Comparison of ENCODE assay signal across 8 cellular contexts in the genomic region with DNA sequence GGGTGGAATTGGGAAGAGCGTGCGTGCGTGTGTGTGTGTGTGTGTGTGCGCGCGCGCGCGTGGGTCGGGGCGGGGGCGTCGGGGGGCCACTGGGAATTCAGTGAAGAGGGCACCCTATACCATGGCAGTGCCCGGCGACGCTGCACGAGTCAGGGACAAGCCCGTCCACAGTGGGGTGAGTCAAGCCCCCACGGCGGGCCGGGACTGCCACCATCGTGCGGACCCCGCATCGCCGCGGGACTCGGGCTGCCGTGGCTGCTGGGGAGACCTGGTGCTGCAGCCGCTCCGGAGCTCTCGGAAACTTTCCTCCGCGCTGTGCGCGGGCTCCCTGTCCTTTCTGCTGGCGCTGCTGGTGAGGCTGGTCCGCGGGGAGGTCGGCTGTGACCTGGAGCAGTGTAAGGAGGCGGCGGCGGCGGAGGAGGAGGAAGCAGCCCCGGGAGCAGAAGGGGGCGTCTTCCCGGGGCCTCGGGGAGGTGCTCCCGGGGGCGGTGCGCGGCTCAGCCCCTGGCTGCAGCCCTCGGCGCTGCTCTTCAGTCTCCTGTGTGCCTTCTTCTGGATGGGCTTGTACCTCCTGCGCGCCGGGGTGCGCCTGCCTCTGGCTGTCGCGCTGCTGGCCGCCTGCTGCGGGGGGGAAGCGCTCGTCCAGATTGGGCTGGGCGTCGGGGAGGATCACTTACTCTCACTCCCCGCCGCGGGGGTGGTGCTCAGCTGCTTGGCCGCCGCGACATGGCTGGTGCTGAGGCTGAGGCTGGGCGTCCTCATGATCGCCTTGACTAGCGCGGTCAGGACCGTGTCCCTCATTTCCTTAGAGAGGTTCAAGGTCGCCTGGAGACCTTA. TPM values are rescaled to one million over a fixed set of nuclear protein-coding genes. Genes with fewer than 3 reads are reported as not detected.
DNase-seq lines count a peak whose midpoint lies in the region; ATAC-seq and TF ChIP-seq lines count a peak whose summit lies in the region.

No MANE protein-coding gene starts in this region.

- DNase-seq in BE2C: peak; percentile 63
- DNase-seq in activated T-cell treated with anti-CD3 and anti-CD28 coated beads, Interleukin-2, amount 50 U/mL, for 72 hours: no peak
- DNase-seq in globus pallidus (ENCODE audit: low spot score): peak; percentile 10
- DNase-seq in KG1 (lab: John Stamatoyannopoulos, UW): no peak
- DNase-seq in NCI-H1694 (lab: John Stamatoyannopoulos, UW): no peak

- H3K4me1 ChIP-seq in BE2C: peaks cover 9% of the 10 kb centered on the region
- peaks cover 19% of the 10 kb centered on the region for H3K4me1 ChIP-seq in HUES64 (ENCODE audit: insufficient read depth, low read length)

- H3K9me3 ChIP-seq in BE2C (no peaks in the 10 kb centered on the region), HUES64 (ENCODE audit: insufficient read depth, low read depth, low read length) (no peaks in the 10 kb centered on the region), neural cell (ENCODE audit: low read length) (no peaks in the 10 kb centered on the region)

- ATAC-seq in activated T-cell treated with anti-CD3 and anti-CD28 coated beads, Interleukin-2, amount 50 U/mL, for 72 hours (replicated peaks in 1 of 2): peak; percentile 54 to 63
- no peak for ATAC-seq in HG02571 (IDR thresholded peaks at IDR 0.05; ENCODE audit: unreplicated experiment)

- TF ChIP-seq RAD21 in neural cell (conservative IDR thresholded peaks at IDR 0.05): peak; percentile 37

- no peak for TF ChIP-seq EP300 in neural cell (conservative IDR thresholded peaks at IDR 0.05; ENCODE audit: poor library complexity, severe bottlenecking)

- no peaks in the 10 kb centered on the region for H3K9me3 Mint-ChIP-seq in activated T-cell treated with anti-CD3 and anti-CD28 coated beads, Interleukin-2, amount 50 U/mL, for 72 hours

- peaks cover 12% of the 10 kb centered on the region for H3K27me3 ChIP-seq in BE2C
- peaks cover 41% of the 10 kb centered on the region for H3K27me3 ChIP-seq in HUES64 (ENCODE audit: insufficient read depth, low read length)
- H3K27me3 ChIP-seq in neural cell (ENCODE audit: insufficient read depth, low read depth, low read length): peaks cover 22% of the 10 kb centered on the region

- H3K4me1 Mint-ChIP-seq in activated T-cell treated with anti-CD3 and anti-CD28 coated beads, Interleukin-2, amount 50 U/mL, for 72 hours (ENCODE audit: low read depth): peaks cover 5% of the 10 kb centered on the region

- TF ChIP-seq CTCF in BE2C (IDR thresholded peaks at IDR 0.05; ENCODE audit: low read depth, low read length) (no peak), neural cell (IDR thresholded peaks at IDR 0.05; ENCODE audit: poor library complexity, severe bottlenecking) (peak; percentile 48)

- under 1% methylated on average over 78 of the region's 78 CpGs for WGBS in HUES64

- peak overlapping the region; percentile 77 to 82 for H3K4me3 Mint-ChIP-seq in activated T-cell treated with anti-CD3 and anti-CD28 coated beads, Interleukin-2, amount 50 U/mL, for 72 hours

- H2AFZ ChIP-seq in neural cell (ENCODE audit: low read depth, low read length): no peak overlapping the region

- peaks cover 0 to 2% of the 10 kb centered on the region in 2 donors for H3K36me3 Mint-ChIP-seq in activated T-cell treated with anti-CD3 and anti-CD28 coated beads, Interleukin-2, amount 50 U/mL, for 72 hours (ENCODE audit: insufficient read depth in 2 of 2)

- peak overlapping the region; percentile 76 for H3K4me3 ChIP-seq in BE2C (ENCODE audit: low read depth, low read length)
- H3K4me3 ChIP-seq in HUES64 (ENCODE audit: low read length): peak overlapping the region; percentile 80
- H3K4me3 ChIP-seq in neural cell (ENCODE audit: low read length): peak overlapping the region; percentile 82

- no peaks in the 10 kb centered on the region for H3K79me2 ChIP-seq in neural cell (replicated peaks; ENCODE audit: insufficient read depth, low read length)

- H3F3A ChIP-seq in neural cell (ENCODE audit: insufficient read depth, low read length, poor library complexity, severe bottlenecking): no peaks in the 10 kb centered on the region

- H3K9ac ChIP-seq in HUES64 (ENCODE audit: low read depth, low read length) (peak overlapping the region; percentile 63), neural cell (ENCODE audit: low read length) (peak overlapping the region; percentile 46)

- H3K4me2 ChIP-seq in neural cell (ENCODE audit: low read length): peak overlapping the region; percentile 87

- no peak overlapping the region for H3K27ac Mint-ChIP-seq in activated T-cell treated with anti-CD3 and anti-CD28 coated beads, Interleukin-2, amount 50 U/mL, for 72 hours

- H3K36me3 ChIP-seq in BE2C: no peaks in the 10 kb centered on the region
- no peaks in the 10 kb centered on the region for H3K36me3 ChIP-seq in HUES64 (ENCODE audit: insufficient read depth, low read length)
- no peaks in the 10 kb centered on the region for H3K36me3 ChIP-seq in neural cell (ENCODE audit: insufficient read depth, low read length)

- no peaks in the 10 kb centered on the region for H4K20me1 ChIP-seq in neural cell (ENCODE audit: insufficient read depth)

- no peak overlapping the region for H3K27ac ChIP-seq in HUES64 (ENCODE audit: low read depth, low read length)
- no peak overlapping the region for H3K27ac ChIP-seq in neural cell (ENCODE audit: low read length)

- H3K27me3 Mint-ChIP-seq in activated T-cell treated with anti-CD3 and anti-CD28 coated beads, Interleukin-2, amount 50 U/mL, for 72 hours (ENCODE audit: low read depth): peaks cover 56% of the 10 kb centered on the region

- H3K9me2 ChIP-seq in neural cell (ENCODE audit: insufficient read depth, low read length): no peaks in the 10 kb centered on the region

TF ChIP-seq in neural cell, 6 proteins besides CTCF, POLR2A, EP300 and RAD21:
- peak; percentile 43 for TF ChIP-seq MXI1 (conservative IDR thresholded peaks at IDR 0.05; ENCODE audit: poor library complexity, severe bottlenecking)
- TF ChIP-seq TAF1 (IDR thresholded peaks at IDR 0.05; ENCODE audit: low read depth): peak; percentile 47
- no peak for TF ChIP-seq POLR2AphosphoS5 (IDR thresholded peaks at IDR 0.05)

RNA-seq across cellular contexts. Expression of a gene that starts 1.0 kb away (rescaled TPM):
- 0.26 TPM for polyA plus RNA-seq in BE2C (2012; ENCODE audit: insufficient read depth, insufficient read length, low read depth)
- polyA plus RNA-seq in HUES64 (2013, experiment 1 of 2): 1.1 TPM
- polyA plus RNA-seq in HUES64 (2013, experiment 2 of 2): 1.5 TPM
- total RNA-seq in activated T-cell treated with anti-CD3 and anti-CD28 coated beads, Interleukin-2, amount 50 U/mL, for 72 hours: not detected
- polyA plus RNA-seq in neural cell: 0.56 and 0.94 TPM in 2 replicates
- polyA minus RNA-seq in neural cell: 3.2 TPM in 2 replicates

Comparison
In these comparisons a context has a peak if more than half of its experiments do, and no peak if none do; other contexts are left out.
1. DNase-seq: peak in BE2C (single experiment) and globus pallidus (single experiment); none in activated T-cell treated with anti-CD3 and anti-CD28 coated beads, Interleukin-2, amount 50 U/mL, for 72 hours (0 of 2), KG1 (single experiment) and NCI-H1694 (single experiment).
2. Peak in every context shown above with its lines, with median percentiles within 50 percentile points of each other: H3K4me3 ChIP-seq.